In the genomic region with DNA sequence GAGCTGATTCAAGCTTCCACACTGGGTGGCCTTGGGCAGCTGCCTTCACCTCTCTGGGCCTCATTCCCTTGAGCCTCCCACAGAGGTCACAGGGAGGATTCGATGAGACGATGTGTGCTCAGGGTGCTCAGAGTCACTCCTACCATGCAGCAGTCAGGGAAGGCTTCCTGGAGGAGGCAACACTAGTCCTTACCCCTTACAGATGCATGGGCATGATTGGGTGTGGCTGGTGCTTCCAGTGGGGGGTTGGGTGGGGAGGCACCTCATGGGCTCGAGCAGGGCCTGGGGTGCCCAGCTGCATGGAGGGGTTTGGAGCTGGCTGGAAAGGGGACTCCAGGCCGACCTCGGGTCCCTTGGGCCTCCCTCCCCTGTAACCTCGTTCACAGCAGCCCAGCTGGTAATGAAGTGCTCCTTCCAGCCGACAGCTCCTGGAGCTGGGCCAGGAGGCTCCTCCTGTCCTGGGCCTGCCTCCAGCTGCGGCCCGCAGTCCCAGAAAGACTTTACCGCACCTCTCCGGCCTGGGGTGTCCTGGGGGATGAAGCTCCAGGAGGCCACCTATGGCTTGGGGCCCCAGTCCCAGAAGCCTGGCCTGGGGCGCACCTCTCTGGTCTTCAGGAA, we compare ENCODE assay signal across 8 cellular contexts. TPM values are rescaled to one million over a fixed set of nuclear protein-coding genes. Genes with fewer than 3 reads are reported as not detected.
A peak's percentile ranks its signal among the peaks of the same experiment; 100 is the strongest.
DNase-seq lines count a peak whose midpoint lies in the region; ATAC-seq, FAIRE-seq and TF ChIP-seq lines count a peak whose summit lies in the region.
"Not testable (repeated sequence)": the region's sequence is repeated elsewhere in the genome, so short reads cannot be mapped to it uniquely, and the experiment has no call there.

No MANE protein-coding gene starts in this region.

- not testable (repeated sequence) for H3K4me3 ChIP-seq in fibroblast of mammary gland (ENCODE audit: control insufficient read depth, low read depth, low read length); pancreas; upper lobe of right lung

- H3K27ac ChIP-seq in pancreas = peak overlapping the region in 2 of 4 donors; percentile 61 to 62
- not testable (repeated sequence) for H3K27ac ChIP-seq in upper lobe of right lung

- intact Hi-C loops in left ventricle myocardium superior (cut with micrococcal nuclease); pancreas (cut with DNase I); upper lobe of right lung (cut with DNase I): not testable (repeated sequence)

- not testable (repeated sequence) for H3K9me3 ChIP-seq in pancreas, upper lobe of right lung

- not testable (repeated sequence) for TF ChIP-seq CTCF in fibroblast of mammary gland (conservative IDR thresholded peaks at IDR 0.05; ENCODE audit: control insufficient read depth, insufficient read depth, low read depth, low read length); pancreas (IDR thresholded peaks at IDR 0.05); upper lobe of right lung (IDR thresholded peaks at IDR 0.05)

- FAIRE-seq in pancreas (lab: Jason Lieb, UNC) = not testable (repeated sequence)

- 22 to 33% methylated on average over 11 of the region's 12 CpGs for WGBS in pancreas, 2 donors

- not testable (repeated sequence) for H3K36me3 ChIP-seq in pancreas, upper lobe of right lung

- DNase-seq in DMS 273 (lab: John Stamatoyannopoulos, UW; ENCODE audit: unreplicated experiment) = peak; percentile 89
- peak; percentile 29 for DNase-seq in NCI-H1694 (lab: John Stamatoyannopoulos, UW)
- DNase-seq in NCI-H69 (lab: John Stamatoyannopoulos, UW) = peak; percentile 30
- peak; percentile 28 for DNase-seq in astrocyte of the hippocampus (ENCODE audit: low read depth, low spot score)
- peak; percentile 5 for DNase-seq in fibroblast of mammary gland (ENCODE audit: low read depth)
- DNase-seq in left ventricle myocardium superior = peak; percentile 69
- DNase-seq in pancreas = peak in 3 of 6 donors; percentile 28 to 74 (median 54)
- DNase-seq in upper lobe of right lung = not testable (repeated sequence)

- H3K4me1 ChIP-seq in pancreas, upper lobe of right lung: not testable (repeated sequence)

- peak; percentile 92 for ATAC-seq in left ventricle myocardium superior
- peak; percentile 27 to 61 (median 55) for ATAC-seq in pancreas
- peak; percentile 74 for ATAC-seq in upper lobe of right lung

- not testable (repeated sequence) for H3K27me3 ChIP-seq in pancreas, upper lobe of right lung

RNA-seq across cellular contexts. Expression of a gene that starts 7.7 kb away (rescaled TPM):
- total RNA-seq in left ventricle myocardium superior (2.3 TPM), pancreas (10 to 100 TPM in 4 of 6 donors, 1 to 10 TPM in 2; 6.6 to 15.7 (median 12.7) TPM), upper lobe of right lung (0.98 TPM)
- 10 to 100 TPM; 45.5 to 74.9 TPM for polyA plus RNA-seq in pancreas
